ENCODE assay signal across 1 cellular context in genomic region chr12:113422030-113422900, GRCh38.
TF ChIP-seq lines count a peak whose summit lies in the region.

Gene SDSL, plus strand, starts transcription at chr12:113422380. Its CDS starts 5,603 bp downstream, at chr12:113427983.

TF ChIP-seq in HepG2, 621 proteins besides CTCF, POLR2A, EP300 and RAD21 (continued from another document and continues in another):
- TF ChIP-seq SMARCE1 (IDR thresholded peaks at IDR 0.05; ENCODE audit: borderline replicate concordance) (no peak), ZNF264 (CRISPR knock-in tag; IDR thresholded peaks at IDR 0.05) (no peak), ZNF605 (CRISPR knock-in tag; IDR thresholded peaks at IDR 0.05) (no peak), ZNF879 (CRISPR knock-in tag; IDR thresholded peaks at IDR 0.05) (no peak), ZNF432 (CRISPR knock-in tag; IDR thresholded peaks at IDR 0.05; ENCODE audit: borderline replicate concordance) (no peak), REXO4 (CRISPR knock-in tag; IDR thresholded peaks at IDR 0.05; ENCODE audit: borderline replicate concordance) (no peak), ZBTB49 (CRISPR knock-in tag; IDR thresholded peaks at IDR 0.05; ENCODE audit: borderline replicate concordance) (no peak), NCOA5 (CRISPR knock-in tag; IDR thresholded peaks at IDR 0.05) (no peak), NFAT5 (CRISPR knock-in tag; IDR thresholded peaks at IDR 0.05) (no peak), ZNF180 (CRISPR knock-in tag; IDR thresholded peaks at IDR 0.05; ENCODE audit: borderline replicate concordance, low read depth) (no peak), FOSL2 (CRISPR knock-in tag; IDR thresholded peaks at IDR 0.05) (peak; percentile 86), SKIL (CRISPR knock-in tag; IDR thresholded peaks at IDR 0.05; ENCODE audit: borderline replicate concordance) (no peak), ZNF530 (CRISPR knock-in tag; IDR thresholded peaks at IDR 0.05; ENCODE audit: low read depth) (no peak), TMF1 (CRISPR knock-in tag; IDR thresholded peaks at IDR 0.05; ENCODE audit: low read depth) (no peak), TIGD3 (CRISPR knock-in tag; IDR thresholded peaks at IDR 0.05; ENCODE audit: borderline replicate concordance) (no peak), NCOA1 (CRISPR knock-in tag; IDR thresholded peaks at IDR 0.05) (no peak), HNRNPLL (IDR thresholded peaks at IDR 0.05; ENCODE audit: low read depth, low read length, poor library complexity, severe bottlenecking) (no peak), RBM39 (IDR thresholded peaks at IDR 0.05; ENCODE audit: low read depth, low read length, poor library complexity, severe bottlenecking) (no peak), DZIP1 (CRISPR knock-in tag; IDR thresholded peaks at IDR 0.05) (no peak), GLMP (CRISPR knock-in tag; IDR thresholded peaks at IDR 0.05; ENCODE audit: borderline replicate concordance) (no peak), DR1 (CRISPR knock-in tag; IDR thresholded peaks at IDR 0.05) (no peak), MAF1 (CRISPR knock-in tag; IDR thresholded peaks at IDR 0.05; ENCODE audit: borderline replicate concordance) (no peak), EEA1 (CRISPR knock-in tag; IDR thresholded peaks at IDR 0.05; ENCODE audit: borderline replicate concordance) (no peak), SALL2 (CRISPR knock-in tag; IDR thresholded peaks at IDR 0.05) (no peak), ZNF570 (CRISPR knock-in tag; IDR thresholded peaks at IDR 0.05; ENCODE audit: borderline replicate concordance) (no peak), ATF2 (CRISPR knock-in tag; IDR thresholded peaks at IDR 0.05) (no peak), SMAD3 (CRISPR knock-in tag; IDR thresholded peaks at IDR 0.05) (no peak), ZFP62 (CRISPR knock-in tag; IDR thresholded peaks at IDR 0.05) (no peak), HDAC1 (CRISPR knock-in tag; IDR thresholded peaks at IDR 0.05) (no peak), NFYB (CRISPR knock-in tag; IDR thresholded peaks at IDR 0.05) (no peak), JUN (CRISPR knock-in tag; IDR thresholded peaks at IDR 0.05) (no peak), HNF4A (CRISPR knock-in tag; IDR thresholded peaks at IDR 0.05) (no peak; the same call in 1 of the 2 replicates), ARNT (IDR thresholded peaks at IDR 0.05) (no peak), TFE3 (CRISPR knock-in tag; IDR thresholded peaks at IDR 0.05) (no peak), ZNF382 (CRISPR knock-in tag; IDR thresholded peaks at IDR 0.05; ENCODE audit: borderline replicate concordance) (no peak), PHF5A (CRISPR knock-in tag; IDR thresholded peaks at IDR 0.05; ENCODE audit: low read depth, unreplicated experiment) (no peak), ZNF503 (CRISPR knock-in tag; IDR thresholded peaks at IDR 0.05) (0 out of 2 replicates have a peak, but pooled peaks have one; percentile 26), HNF1B (CRISPR knock-in tag; IDR thresholded peaks at IDR 0.05) (0 out of 2 replicates have a peak, but pooled peaks have one; percentile 28), SNAI1 (CRISPR knock-in tag; IDR thresholded peaks at IDR 0.05; ENCODE audit: borderline replicate concordance) (no peak)
